28 cellular contexts compared by ENCODE assay signal in genomic region chr10:110811791-110812581, GRCh38. TPM values are rescaled to one million over a fixed set of nuclear protein-coding genes. Genes with fewer than 3 reads are reported as not detected.
DNase-seq lines count a peak whose midpoint lies in the region; ATAC-seq and TF ChIP-seq lines count a peak whose summit lies in the region.
"Had no signal": no experiment of that assay in that cellular context is flagged by ENCODE, and none has a peak within 500 bp of the region (broad histone marks: within the 10 kb centered on the region; RNA-seq: fewer than 3 reads in every experiment).

No MANE protein-coding gene starts in this region.

- intact Hi-C loops in stomach (cut with DNase I; ENCODE audit: low total_unique reads), result no loop called here

- H3K27ac ChIP-seq in stomach, result no peak overlapping the region
- H3K27ac ChIP-seq in effector memory CD4-positive, alpha-beta T cell (ENCODE audit: insufficient read depth, low read length, poor library complexity, severe bottlenecking), result no peak overlapping the region
- H3K27ac ChIP-seq: 22Rv1, left lung, SJCRH30, upper lobe of left lung, VCaP had no signal

- no peak for TF ChIP-seq EP300 in stomach (IDR thresholded peaks at IDR 0.05)

- H3K4me1 ChIP-seq in stomach, result peaks cover 0 to 9% (median 3%) of the 10 kb centered on the region in 4 donors
- no peaks in the 10 kb centered on the region for H3K4me1 ChIP-seq in effector memory CD4-positive, alpha-beta T cell (ENCODE audit: control insufficient read depth, insufficient read depth, low read length, poor library complexity, severe bottlenecking)
- H3K4me1 ChIP-seq: left lung, SJCRH30, upper lobe of left lung had no signal

- no peak for TF ChIP-seq CTCF in stomach (IDR thresholded peaks at IDR 0.05)

- DNase-seq in DMS 273 (lab: John Stamatoyannopoulos, UW; ENCODE audit: unreplicated experiment) (peak; percentile 5), DMS 273 treated with DMSO at 0.1 percent for 48 hours (lab: John Stamatoyannopoulos, UW) (no peak), brain pericyte (ENCODE audit: low read depth, low spot score) (peak; percentile 45), left lobe of liver (ENCODE audit: low spot score) (no peak), stomach (peak; percentile 53)
- no peak for DNase-seq in stimulated activated CD8-positive, alpha-beta memory T cell treated with anti-CD3 and anti-CD28 coated beads, Interleukin-4, amount 100 ng/mL, for 48 hours
- no peak for DNase-seq in effector memory CD4-positive, alpha-beta T cell
- DNase-seq: activated CD4-positive, alpha-beta T cell treated with anti-CD3 and anti-CD28 coated beads for 48 hours; activated T-cell treated with anti-CD3 and anti-CD28 coated beads for 4 hours; DMS79 treated with DMSO at 0.1 percent for 48 hours; erythroblast; GF-D8; KG1; left lung; NCI-H1092 treated with DMSO at 0.1 percent for 48 hours; NCI-H1930; NCI-H226; SJCRH30; stimulated activated CD4-positive, alpha-beta T cell treated with anti-CD3 and anti-CD28 coated beads, Interleukin-15, amount 100 ng/mL, for 24 hours; stimulated activated CD4-positive, alpha-beta T cell treated with anti-CD3 and anti-CD28 coated beads, Interleukin-4, amount 100 ng/mL, for 4 hours; SW 1271; T-helper 9 cell had no signal

- no peak for TF ChIP-seq POLR2A in stomach (IDR thresholded peaks at IDR 0.05)

- H3K9me3 ChIP-seq in stomach, result no peaks in the 10 kb centered on the region
- H3K9me3 ChIP-seq in effector memory CD4-positive, alpha-beta T cell (ENCODE audit: control insufficient read depth, low read length), result no peaks in the 10 kb centered on the region
- H3K9me3 ChIP-seq: left lung, SJCRH30, upper lobe of left lung had no signal

- H3K4me3 ChIP-seq in stomach, result no peak overlapping the region
- no peak overlapping the region for H3K4me3 ChIP-seq in effector memory CD4-positive, alpha-beta T cell (ENCODE audit: insufficient read depth, low read depth, low read length, poor library complexity, severe bottlenecking)
- H3K4me3 ChIP-seq: left lung, SJCRH30, upper lobe of left lung had no signal

- 90 to 97% (median 91%) methylated on average over 15 to 23 of the region's 23 CpGs for WGBS in stomach, 5 donors

- no peaks in the 10 kb centered on the region for H3K27me3 ChIP-seq in stomach
- H3K27me3 ChIP-seq in effector memory CD4-positive, alpha-beta T cell (replicated peaks; ENCODE audit: control insufficient read depth, insufficient read depth, low read length, poor library complexity, severe bottlenecking), result no peaks in the 10 kb centered on the region
- H3K27me3 ChIP-seq: SJCRH30, upper lobe of left lung had no signal

- H3K36me3 ChIP-seq in stomach, result no peaks in the 10 kb centered on the region
- no peaks in the 10 kb centered on the region for H3K36me3 ChIP-seq in effector memory CD4-positive, alpha-beta T cell (ENCODE audit: control insufficient read depth, insufficient read depth, low read length)
- H3K36me3 ChIP-seq: left lung, upper lobe of left lung had no signal

- ATAC-seq in left lobe of liver (peak; percentile 27), GM19328 (IDR thresholded peaks at IDR 0.05; ENCODE audit: unreplicated experiment) (no peak)
- ATAC-seq: activated naive CD4-positive, alpha-beta T cell treated with anti-CD3 and anti-CD28 coated beads, Interleukin-2, amount 50 U/mL, for 72 hours; left lung; stimulated activated effector memory CD8-positive, alpha-beta T cell treated with anti-CD3 and anti-CD28 coated beads, Interleukin-12 subunit alpha, Interleukin-12 subunit beta, amount 100 ng/mL, for 72 hours had no signal

RNA-seq across cellular contexts. Expression of gene PDCD4, which starts 59.7 kb away (rescaled TPM):
- 30.3 TPM for total RNA-seq in left lobe of liver
- total RNA-seq in stomach, result 100 to 1,000 TPM in 3 of 5 donors, 10 to 100 TPM in 2; 39.3 to 605 (median 130) TPM
- 100 to 1,000 TPM; 111 to 122 (median 115) TPM for polyA plus RNA-seq in stomach

Comparison
In these comparisons a context has a peak if more than half of its experiments do, and no peak if none do; other contexts are left out.
1. DNase-seq: peak in DMS 273 (single experiment), brain pericyte (single experiment) and stomach (single experiment); none in DMS 273 treated with DMSO at 0.1 percent for 48 hours (single experiment), left lobe of liver (single experiment), stimulated activated CD8-positive, alpha-beta memory T cell treated with anti-CD3 and anti-CD28 coated beads, Interleukin-4, amount 100 ng/mL, for 48 hours (single experiment) and effector memory CD4-positive, alpha-beta T cell (0 of 3).